Comparison of ENCODE assay signal across 8 cellular contexts in genomic region chr5:179819296-179820126, GRCh38. TPM values are rescaled to one million over a fixed set of nuclear protein-coding genes. Genes with fewer than 3 reads are reported as not detected.
DNase-seq lines count a peak whose midpoint lies in the region; ATAC-seq and TF ChIP-seq lines count a peak whose summit lies in the region.

No MANE protein-coding gene starts in this region.

- H3K36me3 Mint-ChIP-seq in CD4-positive, alpha-beta memory T cell: peaks cover 10 to 31% of the 10 kb centered on the region in 2 donors
- H3K36me3 Mint-ChIP-seq in activated naive CD8-positive, alpha-beta T cell treated with anti-CD3 and anti-CD28 coated beads, Interleukin-2, amount 50 U/mL, for 24 hours (ENCODE audit: low read depth): peaks cover 21% of the 10 kb centered on the region

- peaks cover 0 to 4% of the 10 kb centered on the region in 2 donors for H3K27me3 Mint-ChIP-seq in CD4-positive, alpha-beta memory T cell
- no peaks in the 10 kb centered on the region for H3K27me3 Mint-ChIP-seq in activated naive CD8-positive, alpha-beta T cell treated with anti-CD3 and anti-CD28 coated beads, Interleukin-2, amount 50 U/mL, for 24 hours

- no peaks in the 10 kb centered on the region for H3K9me3 ChIP-seq in CD4-positive, alpha-beta memory T cell (ENCODE audit: control insufficient read depth in 1 of 2, low read length in 2 of 2)
- no peaks in the 10 kb centered on the region for H3K9me3 ChIP-seq in heart right ventricle

- peak overlapping the region in 1 of 2 donors; percentile 83 for H3K4me3 ChIP-seq in CD4-positive, alpha-beta memory T cell (ENCODE audit: low read length in 2 of 2)
- peak overlapping the region in 9 of 10 donors; percentile 84 to 100 (median 97) for H3K4me3 ChIP-seq in heart right ventricle

- 20 to 26% methylated on average over 25 to 26 of the region's 26 CpGs for WGBS in heart right ventricle, 2 donors

- intact Hi-C loops in CD4-positive, alpha-beta memory T cell (cut with micrococcal nuclease): loop anchor here (1.0 to 2.0 kb wide), 3 partner anchors 39 to 121 kb away; partner anchors contain the start of genes CANX, MAML1 and MRNIP
- intact Hi-C loops in heart right ventricle (cut with DNase I): loop anchor here in 2 of 10 donors (5.0 to 10.0 kb wide), 2 partner anchors 38 to 85 kb away; partner anchors contain the start of genes MRNIP (in 2 of the 2) and TBC1D9B (in 1 of the 2)

- peaks cover 27 to 58% (median 42%) of the 10 kb centered on the region in 4 donors for H3K4me1 Mint-ChIP-seq in CD4-positive, alpha-beta memory T cell
- peaks cover 46% of the 10 kb centered on the region for H3K4me1 Mint-ChIP-seq in activated naive CD8-positive, alpha-beta T cell treated with anti-CD3 and anti-CD28 coated beads, Interleukin-2, amount 50 U/mL, for 24 hours

- H3K9me3 Mint-ChIP-seq in CD4-positive, alpha-beta memory T cell: peaks cover 0 to 5% (median 0%) of the 10 kb centered on the region in 8 donors
- no peaks in the 10 kb centered on the region for H3K9me3 Mint-ChIP-seq in activated naive CD8-positive, alpha-beta T cell treated with anti-CD3 and anti-CD28 coated beads, Interleukin-2, amount 50 U/mL, for 24 hours

- TF ChIP-seq CTCF in heart right ventricle (IDR thresholded peaks at IDR 0.05): no peak

- peaks cover 22% of the 10 kb centered on the region for H3K36me3 ChIP-seq in CD4-positive, alpha-beta memory T cell (ENCODE audit: insufficient read depth, low read length)
- peaks cover 0 to 29% (median 19%) of the 10 kb centered on the region in 9 donors for H3K36me3 ChIP-seq in heart right ventricle

- peak overlapping the region; percentile 99 for H3K27ac ChIP-seq in CD4-positive, alpha-beta memory T cell (ENCODE audit: low read depth, low read length)
- peak overlapping the region; percentile 97 to 100 (median 100) for H3K27ac ChIP-seq in heart right ventricle

- no peaks in the 10 kb centered on the region for H3K27me3 ChIP-seq in CD4-positive, alpha-beta memory T cell (ENCODE audit: insufficient read depth, low read length)
- no peaks in the 10 kb centered on the region for H3K27me3 ChIP-seq in heart right ventricle

- CTCF ChIA-PET in CD4-positive, alpha-beta memory T cell (lab: Charles Lee; ENCODE audit: partially characterized antibody): interaction anchor here (1.0 to 2.1 kb wide), 4 partner anchors 14 to 18 kb away, joined by 3 to 15 read pairs (median 3); no protein-coding TSS in a partner anchor

- POLR2A ChIA-PET in CD4-positive, alpha-beta memory T cell (lab: Charles Lee; ENCODE audit: partially characterized antibody): interaction anchor here (0.9 to 7.5 kb wide), 17 partner anchors 9 to 1193 kb away, joined by 3 to 159 read pairs (median 12); partner anchors contain the start of genes CLK4, HNRNPH1, LTC4S and MAML1

- DNase-seq in CD4-positive, alpha-beta memory T cell: peak in 3 of 5 donors; percentile 31 to 70 (median 34)
- DNase-seq in NOMO-1 treated with DMSO at 0.1 percent for 48 hours (lab: John Stamatoyannopoulos, UW; ENCODE audit: unreplicated experiment) (peak; percentile 58), heart right ventricle (peak; percentile 59 to 67), pons (ENCODE audit: low spot score) (peak; percentile 62), cortex of kidney (lab: John Stamatoyannopoulos, UW) (no peak)
- peak; percentile 64 for DNase-seq in activated naive CD8-positive, alpha-beta T cell treated with anti-CD3 and anti-CD28 coated beads, Interleukin-2, amount 50 U/mL, for 24 hours

- peaks cover 52% of the 10 kb centered on the region for H3K4me1 ChIP-seq in CD4-positive, alpha-beta memory T cell (ENCODE audit: insufficient read depth, low read length)
- peaks cover 23 to 71% (median 66%) of the 10 kb centered on the region in 9 donors for H3K4me1 ChIP-seq in heart right ventricle

- H3K4me3 Mint-ChIP-seq in CD4-positive, alpha-beta memory T cell: peak overlapping the region; percentile 73 to 88 (median 80)
- peak overlapping the region; percentile 88 for H3K4me3 Mint-ChIP-seq in activated naive CD8-positive, alpha-beta T cell treated with anti-CD3 and anti-CD28 coated beads, Interleukin-2, amount 50 U/mL, for 24 hours

- H3K27ac Mint-ChIP-seq in CD4-positive, alpha-beta memory T cell: peak overlapping the region; percentile 90 to 97 (median 95)
- H3K27ac Mint-ChIP-seq in activated naive CD8-positive, alpha-beta T cell treated with anti-CD3 and anti-CD28 coated beads, Interleukin-2, amount 50 U/mL, for 24 hours: peak overlapping the region; percentile 84

- ATAC-seq in GM21576 (IDR thresholded peaks at IDR 0.05; ENCODE audit: unreplicated experiment): peak; percentile 19
- ATAC-seq in activated naive CD8-positive, alpha-beta T cell treated with anti-CD3 and anti-CD28 coated beads, Interleukin-2, amount 50 U/mL, for 24 hours: peak; percentile 16
- peak; percentile 11 to 52 (median 36) for ATAC-seq in heart right ventricle
- no peak for ATAC-seq in GM19395 (IDR thresholded peaks at IDR 0.05; ENCODE audit: unreplicated experiment)

RNA-seq across cellular contexts. Expression of gene SQSTM1, which starts 1.2 kb away (rescaled TPM):
- 100 to 1,000 TPM; 300 to 303 TPM for total RNA-seq in CD4-positive, alpha-beta memory T cell
- 100 to 1,000 TPM; 188 to 212 TPM for polyA plus RNA-seq in CD4-positive, alpha-beta memory T cell
- 100 to 1,000 TPM; 341 to 466 (median 391) TPM for total RNA-seq in heart right ventricle
- 100 to 1,000 TPM; 131 to 210 TPM for polyA plus RNA-seq in heart right ventricle

RNA-seq across cellular contexts. Expression of gene MGAT4B, which starts 12.8 kb away (rescaled TPM):
- 100 to 1,000 TPM; 119 to 121 TPM for total RNA-seq in CD4-positive, alpha-beta memory T cell
- 10 to 100 TPM in 1 of 2 donors, 1 to 10 TPM in 1; 8.3 to 24.3 TPM for polyA plus RNA-seq in CD4-positive, alpha-beta memory T cell
- 100 to 1,000 TPM in 5 of 10 donors, 10 to 100 TPM in 5; 88.6 to 123 (median 102) TPM for total RNA-seq in heart right ventricle
- 10 to 100 TPM; 58.6 to 86.9 TPM for polyA plus RNA-seq in heart right ventricle

RNA-seq across cellular contexts. Expression of gene LTC4S, which starts 25.7 kb away (rescaled TPM):
- 1 to 10 TPM; 5.1 to 8.1 TPM for total RNA-seq in CD4-positive, alpha-beta memory T cell
- polyA plus RNA-seq in CD4-positive, alpha-beta memory T cell: 1 to 10 TPM; 4.2 to 9.4 TPM
- total RNA-seq in heart right ventricle: 10 to 100 TPM in 3 of 10 donors, 1 to 10 TPM in 7; 5.4 to 10.6 (median 7.9) TPM
- polyA plus RNA-seq in heart right ventricle: 10 to 100 TPM; 10.5 to 20.0 TPM

RNA-seq across cellular contexts. Expression of gene MRNIP, which starts 39.1 kb away (rescaled TPM):
- 100 to 1,000 TPM; 125 to 129 TPM for total RNA-seq in CD4-positive, alpha-beta memory T cell
- 10 to 100 TPM; 11.4 to 17.2 TPM for polyA plus RNA-seq in CD4-positive, alpha-beta memory T cell
- 10 to 100 TPM in 8 of 10 donors, 1 to 10 TPM in 2; 6.6 to 14.4 (median 12.7) TPM for total RNA-seq in heart right ventricle
- 10 to 100 TPM; 12.6 to 45.1 TPM for polyA plus RNA-seq in heart right ventricle
